ENCODE assay signal across 26 cellular contexts in the genomic region with DNA sequence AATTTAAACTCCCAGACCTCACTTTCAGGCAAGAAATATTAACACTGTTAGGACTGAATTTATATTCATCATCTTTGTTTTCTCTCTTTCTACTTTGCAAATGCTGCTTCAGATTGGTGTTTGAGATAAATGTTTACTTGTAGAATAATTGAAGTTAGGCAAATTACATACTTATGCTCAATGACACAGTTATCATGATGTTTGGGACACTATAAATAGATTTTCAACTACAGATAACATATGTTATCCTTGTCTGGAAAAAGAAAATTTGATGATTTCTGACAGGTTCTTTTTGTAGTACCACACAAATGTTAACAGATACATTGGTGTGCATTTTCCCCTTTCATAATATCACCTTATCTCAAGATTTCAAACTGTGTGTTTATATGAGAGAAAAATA. TPM values are rescaled to one million over a fixed set of nuclear protein-coding genes. Genes with fewer than 3 reads are reported as not detected.
A peak's percentile ranks its signal among the peaks of the same experiment; 100 is the strongest.
DNase-seq lines count a peak whose midpoint lies in the region; ATAC-seq and TF ChIP-seq lines count a peak whose summit lies in the region.
"Had no signal": no experiment of that assay in that cellular context is flagged by ENCODE, and none has a peak within 500 bp of the region (broad histone marks: within the 10 kb centered on the region; RNA-seq: fewer than 3 reads in every experiment).

No MANE protein-coding gene starts in this region.

- no TSS peak for BruUV-seq in IMR-90 (replicated peaks; lab: Mats Ljungman, UMichigan)

- H3K27ac ChIP-seq in SK-N-SH (ENCODE audit: low read depth in 2 of 2, low read length in 1 of 2) (peak overlapping the region in 1 of 2 experiments; percentile 34; a peak in 1 of 4 replicates), IMR-90 (ENCODE audit: insufficient read depth, low read length) (no peak overlapping the region), osteoblast (ENCODE audit: low read depth, low read length) (no peak overlapping the region), MM.1S (ENCODE audit: low read length) (no peak overlapping the region), uterus (no peak overlapping the region)
- H3K27ac ChIP-seq: 22Rv1, A549, BLaER1 had no signal

- peaks cover 5% of the 10 kb centered on the region for H3F3A ChIP-seq in SK-N-SH (replicated peaks; ENCODE audit: insufficient read depth)
- no peaks in the 10 kb centered on the region for H3F3A ChIP-seq in MM.1S (ENCODE audit: insufficient read depth, low read length)

- ATAC-seq in SK-N-SH treated with all-trans-retinoic acid at 6 μM for 48 hours (no peak), IMR-90 (ENCODE audit: low read depth) (no peak)
- ATAC-seq: A549, GM12878 had no signal

- POLR2A ChIA-PET in SK-N-SH (lab: Yijun Ruan, JAX): no interaction called here
- POLR2A ChIA-PET in IMR-90 (lab: Charles Lee; ENCODE audit: unreplicated experiment): interaction anchor here (0.6 kb wide), 1 partner anchor 59 kb away, joined by 3 read pairs; no protein-coding TSS in a partner anchor

- H3K14ac ChIP-seq in IMR-90 (replicated peaks; ENCODE audit: low read depth, low read length): no peak overlapping the region

- H2AK9ac ChIP-seq in IMR-90 (replicated peaks; ENCODE audit: low read depth, low read length, poor library complexity): no peak overlapping the region

- H3K4me3 ChIP-seq in SK-N-SH (ENCODE audit: low read depth in 2 of 2, low read length in 1 of 2) (no peak overlapping the region), IMR-90 (ENCODE audit: insufficient read depth, low read depth, low read length) (no peak overlapping the region), osteoblast (ENCODE audit: insufficient read depth, low read length) (no peak overlapping the region), MM.1S (ENCODE audit: low read length) (no peak overlapping the region), uterus (no peak overlapping the region)
- H3K4me3 ChIP-seq: A549, BLaER1, GM12878 had no signal

- peak in 1 of 2 experiments; percentile 63; a peak in 2 of 4 replicates for TF ChIP-seq EP300 in SK-N-SH (IDR thresholded peaks at IDR 0.05; ENCODE audit: borderline replicate concordance in 1 of 2, low read depth in 1 of 2, low read length in 1 of 2)

- dilution Hi-C loops in IMR-90 (cut with HindIII; ENCODE audit: low sequenced_read_pairs, unreplicated experiment): no loop called here

- H3K56ac ChIP-seq in IMR-90 (ENCODE audit: extremely low read depth, insufficient read depth, low read length): no peak overlapping the region

- CTCF ChIA-PET in SK-N-SH (lab: Yijun Ruan, JAX) (interaction anchor here (1.6 kb wide), 1 partner anchor 1477 kb away, joined by 4 read pairs; no protein-coding TSS in a partner anchor), IMR-90 (lab: Yijun Ruan, JAX) (interaction anchor here (0.6 kb wide), 1 partner anchor 211 kb away, joined by 4 read pairs; no protein-coding TSS in a partner anchor)

- TF ChIP-seq CTCF in SK-N-SH (IDR thresholded peaks at IDR 0.05) (no peak), IMR-90 (conservative IDR thresholded peaks at IDR 0.05; ENCODE audit: low read depth, low read length) (no peak), osteoblast (IDR thresholded peaks at IDR 0.05; ENCODE audit: extremely low read depth, low read depth, low read length) (no peak), MM.1S (IDR thresholded peaks at IDR 0.05; ENCODE audit: low read length) (no peak), uterus (IDR thresholded peaks at IDR 0.05) (no peak)

- no peak overlapping the region for H3K4ac ChIP-seq in IMR-90 (ENCODE audit: low read depth, low read length)

- H3K9me2 ChIP-seq in SK-N-SH: no peaks in the 10 kb centered on the region
- H3K9me2 ChIP-seq in MM.1S (replicated peaks; ENCODE audit: insufficient read depth, low read length): no peaks in the 10 kb centered on the region

- H4K8ac ChIP-seq in IMR-90 (ENCODE audit: low read depth in 2 of 2, low read length in 2 of 2): no peak overlapping the region

- H2BK15ac ChIP-seq in IMR-90 (ENCODE audit: low read depth, low read length): no peak overlapping the region

- H3K36me3 ChIP-seq in SK-N-SH (replicated peaks in 1 of 2; ENCODE audit: control insufficient read depth in 1 of 2, insufficient read depth in 2 of 2, low read length in 1 of 2) (no peaks in the 10 kb centered on the region), IMR-90 (ENCODE audit: control insufficient read depth, insufficient read depth, low read length) (no peaks in the 10 kb centered on the region), osteoblast (ENCODE audit: insufficient read depth, low read length) (no peaks in the 10 kb centered on the region), MM.1S (replicated peaks; ENCODE audit: insufficient read depth, low read length) (no peaks in the 10 kb centered on the region), uterus (no peaks in the 10 kb centered on the region)
- H3K36me3 ChIP-seq: BE2C, BLaER1 had no signal

- H3K4me1 ChIP-seq in SK-N-SH (ENCODE audit: control insufficient read depth in 1 of 2, insufficient read depth in 2 of 2, low read depth in 1 of 2, low read length in 1 of 2): peaks cover 4 to 26% of the 10 kb centered on the region in 2 experiments; a peak in 3 of 4 replicates
- H3K4me1 ChIP-seq in IMR-90 (ENCODE audit: control insufficient read depth, insufficient read depth, low read length): peaks cover 5% of the 10 kb centered on the region; the same call in 1 of the 2 replicates
- peaks cover 32% of the 10 kb centered on the region for H3K4me1 ChIP-seq in osteoblast (ENCODE audit: insufficient read depth, low read length)
- H3K4me1 ChIP-seq in MM.1S (ENCODE audit: low read length): no peaks in the 10 kb centered on the region
- H3K4me1 ChIP-seq in uterus: no peaks in the 10 kb centered on the region
- H3K4me1 ChIP-seq: A549, BE2C, BLaER1 had no signal

- DNase-seq in SK-N-SH (no peak), IMR-90 (no peak), osteoblast (ENCODE audit: insufficient read length, low spot score, missing footprints) (no peak), NCI-H748 treated with DMSO at 0.1 percent for 48 hours (lab: John Stamatoyannopoulos, UW) (no peak), MM.1S (no peak), uterus (no peak)
- DNase-seq: ACHN; BE2C; C1 segment of cervical spinal cord; CD4-positive, alpha-beta memory T cell; CD4-positive, CD25-positive, alpha-beta regulatory T cell; CD8-positive, alpha-beta memory T cell; COR-L47; DMS 273 treated with DMSO at 0.1 percent for 48 hours; DMS153; DMS53; DMS79; DND-41; EL; GDM1 had no signal

- in situ Hi-C loops in IMR-90 (cut with MboI; ENCODE audit: low sequenced_read_pairs): loop anchor here (25.0 kb wide), 1 partner anchor 1490 kb away; the partner anchor contains the start of gene SRFBP1

- H3K79me1 ChIP-seq in IMR-90 (ENCODE audit: low read depth in 1 of 2, low read length in 2 of 2): peaks cover 22 to 30% of the 10 kb centered on the region in 2 experiments; a peak in 3 of 4 replicates

- TF ChIP-seq POLR2A in IMR-90 (IDR thresholded peaks at IDR 0.05; ENCODE audit: low read depth, low read length) (no peak), uterus (IDR thresholded peaks at IDR 0.05) (no peak)

- H2BK120ac ChIP-seq in IMR-90 (ENCODE audit: low read depth, low read length): no peak overlapping the region

- H3K4me2 ChIP-seq in SK-N-SH (peak overlapping the region; percentile 35), IMR-90 (ENCODE audit: low read depth, low read length) (peak overlapping the region; percentile 17; the same call in 1 of the 2 replicates), osteoblast (ENCODE audit: insufficient read depth, low read length) (peak overlapping the region; percentile 4), MM.1S (ENCODE audit: low read depth, low read length) (no peak overlapping the region)
- H3K4me2 ChIP-seq: A549, BLaER1 had no signal

- H4K20me1 ChIP-seq in SK-N-SH (ENCODE audit: insufficient read depth) (no peaks in the 10 kb centered on the region), IMR-90 (ENCODE audit: insufficient read depth, low read length) (peaks cover 4% of the 10 kb centered on the region; the same call in 1 of the 2 replicates), osteoblast (ENCODE audit: insufficient read depth, low read length) (no peaks in the 10 kb centered on the region), MM.1S (ENCODE audit: insufficient read depth, low read length) (no peaks in the 10 kb centered on the region)
- H4K20me1 ChIP-seq: BLaER1 had no signal

- H2AFZ ChIP-seq in SK-N-SH (ENCODE audit: low read depth): no peak overlapping the region
- H2AFZ ChIP-seq in IMR-90 (replicated peaks; ENCODE audit: low read length, poor library complexity): no peak overlapping the region
- H2AFZ ChIP-seq in osteoblast (ENCODE audit: low read length): no peak overlapping the region
- no peak overlapping the region for H2AFZ ChIP-seq in MM.1S (ENCODE audit: low read length)

- intact Hi-C loops in IMR-90 (cut with micrococcal nuclease) (no loop called here), uterus (cut with DNase I; ENCODE audit: low total_unique reads) (no loop called here)

- H3K23ac ChIP-seq in IMR-90 (ENCODE audit: low read depth, low read length): no peak overlapping the region

- H3K27me3 ChIP-seq in SK-N-SH (ENCODE audit: insufficient read depth): no peaks in the 10 kb centered on the region
- no peaks in the 10 kb centered on the region for H3K27me3 ChIP-seq in IMR-90 (ENCODE audit: control insufficient read depth, insufficient read depth, low read length)
- H3K27me3 ChIP-seq in osteoblast (ENCODE audit: insufficient read depth, low read length): no peaks in the 10 kb centered on the region
- H3K27me3 ChIP-seq in MM.1S (replicated peaks; ENCODE audit: insufficient read depth, low read length): no peaks in the 10 kb centered on the region
- H3K27me3 ChIP-seq in uterus: no peaks in the 10 kb centered on the region
- H3K27me3 ChIP-seq: BE2C, BLaER1 had no signal

- H3K9me3 ChIP-seq in SK-N-SH: no peaks in the 10 kb centered on the region
- H3K9me3 ChIP-seq in IMR-90 (ENCODE audit: control insufficient read depth, insufficient read depth, low read length): no peaks in the 10 kb centered on the region
- H3K9me3 ChIP-seq in osteoblast (ENCODE audit: low read depth, low read length): no peaks in the 10 kb centered on the region
- no peaks in the 10 kb centered on the region for H3K9me3 ChIP-seq in MM.1S (replicated peaks; ENCODE audit: insufficient read depth, low read length)
- peaks cover 0 to 4% of the 10 kb centered on the region in 2 donors for H3K9me3 ChIP-seq in uterus
- H3K9me3 ChIP-seq: A549, BE2C, BLaER1 had no signal

- no peaks in the 10 kb centered on the region for H3K9me1 ChIP-seq in IMR-90 (ENCODE audit: insufficient read depth, low read length)

- TF ChIP-seq RAD21 in SK-N-SH (IDR thresholded peaks at IDR 0.05; ENCODE audit: low read length) (no peak), IMR-90 (IDR thresholded peaks at IDR 0.05; ENCODE audit: low read length) (no peak)

- H3K9ac ChIP-seq in SK-N-SH (no peak overlapping the region), IMR-90 (ENCODE audit: low read depth, low read length) (no peak overlapping the region), MM.1S (ENCODE audit: low read length) (no peak overlapping the region)
- H3K9ac ChIP-seq: BLaER1 had no signal

- no peak overlapping the region for H2BK5ac ChIP-seq in IMR-90 (ENCODE audit: low read depth, low read length, poor library complexity, severe bottlenecking)

- no peak overlapping the region for H2AK5ac ChIP-seq in IMR-90 (ENCODE audit: low read depth, low read length)

- H3K79me2 ChIP-seq in SK-N-SH (ENCODE audit: insufficient read depth): peaks cover 90% of the 10 kb centered on the region
- peaks cover 98% of the 10 kb centered on the region for H3K79me2 ChIP-seq in osteoblast (ENCODE audit: insufficient read depth, low read length)
- no peaks in the 10 kb centered on the region for H3K79me2 ChIP-seq in MM.1S (ENCODE audit: low read length)

- H3K18ac ChIP-seq in IMR-90 (ENCODE audit: low read depth, low read length): no peak overlapping the region

- H4K91ac ChIP-seq in IMR-90 (ENCODE audit: insufficient read depth, low read depth, low read length): no peak overlapping the region

- H2BK20ac ChIP-seq in IMR-90 (ENCODE audit: low read depth, low read length): no peak overlapping the region

- peak overlapping the region; percentile 25; the same call in 1 of the 2 replicates for H4K5ac ChIP-seq in IMR-90 (ENCODE audit: low read depth, low read length)

RNA-seq across cellular contexts. Expression of gene PRR16, which starts 7.9 kb away (rescaled TPM):
- polyA plus RNA-seq in SK-N-SH (2012; rRNA removed) (26.7 and 35.9 TPM in 2 replicates), IMR-90 (2012; rRNA removed) (45.2 and 52.9 TPM in 2 replicates)
- polyA plus RNA-seq in SK-N-SH (2012; cell fraction: cytosol; rRNA removed): 30.4 and 31.0 TPM in 2 replicates
- polyA plus RNA-seq in SK-N-SH (2012; cell fraction: nucleus; rRNA removed): 15.0 and 22.8 TPM in 2 replicates
- total RNA-seq in IMR-90 (2012; rRNA removed) (9.9 and 10.6 TPM in 2 replicates), osteoblast (30.4 and 36.2 TPM in 2 replicates), uterus (10 to 100 TPM in 1 of 4 donors, 1 to 10 TPM in 3; 2.2 to 19.7 (median 5.9) TPM)
- 21.4 and 25.6 TPM in 2 replicates for polyA plus RNA-seq in IMR-90 (2012; cell fraction: cytosol; rRNA removed)
- 9.8 and 36.9 TPM in 2 replicates for polyA plus RNA-seq in IMR-90 (2012; cell fraction: nucleus; rRNA removed; ENCODE audit: low replicate concordance)
- total RNA-seq: CD4-positive, alpha-beta memory T cell; CD4-positive, CD25-positive, alpha-beta regulatory T cell; CD8-positive, alpha-beta memory T cell; G401; GM12878 had no signal
- polyA plus RNA-seq: CD4-positive, alpha-beta memory T cell; CD4-positive, CD25-positive, alpha-beta regulatory T cell; CD8-positive, alpha-beta memory T cell; GM12878 had no signal
